17 cellular contexts compared by ENCODE assay signal in the genomic region with DNA sequence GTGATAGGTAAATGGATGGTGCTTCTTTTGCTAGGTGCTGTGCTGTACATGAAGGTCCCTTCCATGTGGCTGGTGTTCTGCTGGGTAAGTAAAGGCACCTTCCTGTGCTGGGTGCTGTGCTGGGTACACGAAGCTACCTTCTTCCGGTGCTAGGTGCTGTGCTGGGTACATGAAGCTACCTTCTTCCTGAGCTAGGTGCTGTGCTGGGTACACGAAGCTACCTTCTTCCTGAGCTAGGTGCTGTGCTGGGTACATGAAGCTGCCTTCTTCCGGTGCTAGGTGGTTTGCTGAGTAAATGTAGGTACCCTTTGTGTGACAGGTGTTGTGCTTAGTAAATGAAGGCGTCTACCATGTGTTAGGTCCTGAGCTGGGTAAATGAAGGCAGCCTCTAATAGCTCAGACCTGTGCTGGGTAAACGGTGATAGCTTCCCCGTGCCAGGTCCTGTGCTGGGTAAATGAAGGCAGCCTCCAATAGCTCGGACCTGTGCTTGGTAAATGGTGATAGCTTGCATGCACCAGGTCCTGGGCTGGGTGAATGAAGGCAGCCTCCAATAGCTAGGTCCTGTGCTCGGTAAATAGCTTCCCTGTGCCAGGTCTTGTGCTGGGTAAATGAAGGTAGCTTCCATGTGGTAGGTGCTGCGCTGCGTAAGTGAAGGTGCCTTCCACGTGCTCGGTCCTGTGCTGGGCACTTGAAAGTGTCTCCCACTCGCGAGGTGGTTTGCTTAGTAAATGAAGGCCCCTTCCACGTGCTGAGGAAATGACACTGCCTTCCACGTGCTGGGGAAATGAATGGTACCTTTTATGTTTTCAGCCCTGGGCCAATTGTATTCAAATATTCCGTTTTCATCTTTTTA.
DNase-seq lines count a peak whose midpoint lies in the region; ATAC-seq and TF ChIP-seq lines count a peak whose summit lies in the region.
"Had no signal": no experiment of that assay in that cellular context is flagged by ENCODE, and none has a peak within 500 bp of the region (broad histone marks: within the 10 kb centered on the region; RNA-seq: fewer than 3 reads in every experiment).

No MANE protein-coding gene starts in this region.

- intact Hi-C loops in Caco-2 (cut with micrococcal nuclease; ENCODE audit: unreplicated experiment): no loop called here

- peak overlapping the region in 8 of 11 experiments; percentile 77 to 91 (median 88); a peak in 17 of 22 replicates for H3K4me2 ChIP-seq in BLaER1 treated with 17β-estradiol and CSF1 and Interleukin-3, amounts not matched to agents 10 nM and 100 nM
- H3K4me2 ChIP-seq: GM23338 had no signal

- H3K4me1 ChIP-seq in BLaER1 treated with 17β-estradiol and CSF1 and Interleukin-3, amounts not matched to agents 10 nM and 100 nM: peaks cover 33 to 76% (median 72%) of the 10 kb centered on the region in 10 experiments
- H3K4me1 ChIP-seq in Caco-2: no peaks in the 10 kb centered on the region

- H3K27me3 ChIP-seq in BLaER1 treated with 17β-estradiol and CSF1 and Interleukin-3, amounts not matched to agents 10 nM and 100 nM: no peaks in the 10 kb centered on the region
- no peaks in the 10 kb centered on the region for H3K27me3 ChIP-seq in H7 (ENCODE audit: control insufficient read depth, insufficient read depth, low read length)
- H3K27me3 ChIP-seq in Caco-2 (replicated peaks; ENCODE audit: control insufficient read depth, insufficient read depth, low read length): no peaks in the 10 kb centered on the region

- H3K27ac ChIP-seq in BLaER1 treated with 17β-estradiol and CSF1 and Interleukin-3, amounts not matched to agents 10 nM and 100 nM: peak overlapping the region in 4 of 11 experiments; percentile 80 to 86 (median 84); a peak in 4 of 22 replicates
- H3K27ac ChIP-seq: SK-N-MC had no signal

- no peaks in the 10 kb centered on the region for H3K4me1 Mint-ChIP-seq in Caco-2 (ENCODE audit: low read depth, unreplicated experiment)
- H3K4me1 Mint-ChIP-seq: GM23338 had no signal

- no peaks in the 10 kb centered on the region; a peak in 1 of 22 replicates for H3K36me3 ChIP-seq in BLaER1 treated with 17β-estradiol and CSF1 and Interleukin-3, amounts not matched to agents 10 nM and 100 nM
- H3K36me3 ChIP-seq in H7 (replicated peaks; ENCODE audit: control insufficient read depth, insufficient read depth, low read length): no peaks in the 10 kb centered on the region
- H3K36me3 ChIP-seq in Caco-2 (ENCODE audit: control insufficient read depth, insufficient read depth, low read length): no peaks in the 10 kb centered on the region

- no peaks in the 10 kb centered on the region for H4K20me1 ChIP-seq in BLaER1 treated with 17β-estradiol and CSF1 and Interleukin-3, amounts not matched to agents 10 nM and 100 nM

- TF ChIP-seq CTCF in Caco-2 (IDR thresholded peaks at IDR 0.05; ENCODE audit: insufficient read depth in 1 of 2, low read depth in 1 of 2, low read length in 1 of 2, severe bottlenecking in 1 of 2, unreplicated experiment in 1 of 2): no peak

- peaks cover 7 to 37% (median 20%) of the 10 kb centered on the region in 11 experiments; a peak in 19 of 22 replicates for H3K9me3 ChIP-seq in BLaER1 treated with 17β-estradiol and CSF1 and Interleukin-3, amounts not matched to agents 10 nM and 100 nM (replicated peaks in 1 of 11)
- no peaks in the 10 kb centered on the region; the same call in 1 of the 2 replicates for H3K9me3 ChIP-seq in Caco-2

- H3K9ac ChIP-seq in BLaER1 treated with 17β-estradiol and CSF1 and Interleukin-3, amounts not matched to agents 10 nM and 100 nM: 0 out of 22 replicates have a peak overlapping the region, but pooled peaks of 1 of the 11 experiments have one; percentile 9

- CTCF ChIA-PET in Caco-2 (lab: Charles Lee): no interaction called here

- no TSS peak for BruUV-seq in Caco-2 (replicated peaks; lab: Mats Ljungman, UMichigan)

- no peaks in the 10 kb centered on the region for H3K36me3 Mint-ChIP-seq in Caco-2 (ENCODE audit: insufficient read depth, unreplicated experiment)

- H3K27ac Mint-ChIP-seq in Caco-2 (ENCODE audit: unreplicated experiment): no peak overlapping the region
- H3K27ac Mint-ChIP-seq: GM23338 had no signal

- no peak overlapping the region for H3K4me3 Mint-ChIP-seq in Caco-2 (ENCODE audit: unreplicated experiment)
- H3K4me3 Mint-ChIP-seq: GM23338 had no signal

- ATAC-seq in HG03521 (IDR thresholded peaks at IDR 0.05; ENCODE audit: unreplicated experiment): no peak
- ATAC-seq: GM12878, GM23338 had no signal

- POLR2A ChIA-PET in Caco-2 (lab: Charles Lee): no interaction called here

- H3K9me3 Mint-ChIP-seq in Caco-2 (ENCODE audit: unreplicated experiment): peaks cover 24% of the 10 kb centered on the region
- H3K9me3 Mint-ChIP-seq: GM23338 had no signal

- no peaks in the 10 kb centered on the region for H3K27me3 Mint-ChIP-seq in Caco-2 (ENCODE audit: insufficient read depth, unreplicated experiment)

- H3K4me3 ChIP-seq in BLaER1 treated with 17β-estradiol and CSF1 and Interleukin-3, amounts not matched to agents 10 nM and 100 nM: no peak overlapping the region
- H3K4me3 ChIP-seq in H7 (ENCODE audit: insufficient read depth, low read depth, low read length) (no peak overlapping the region), Caco-2 (ENCODE audit: low read depth, low read length) (no peak overlapping the region)
- H3K4me3 ChIP-seq: GM12878, GM23338, SK-N-MC had no signal

- DNase-seq in H7: peak; percentile 28
- peak; percentile 4 for DNase-seq in iPS-NIHi7 (ENCODE audit: extremely low spot score)
- peak; percentile 12 for DNase-seq in stimulated activated CD8-positive, alpha-beta memory T cell treated with anti-CD3 and anti-CD28 coated beads, Interleukin-4, amount 100 ng/mL, for 48 hours
- DNase-seq in NOMO-1 (lab: John Stamatoyannopoulos, UW; ENCODE audit: unreplicated experiment in 2 of 2): no peak
- DNase-seq in Caco-2: no peak
- DNase-seq: COR-L47; GF-D8; NCI-H1105; NCI-H1694 treated with DMSO at 0.1 percent for 48 hours; NK-92 treated with Interleukin-12 subunit alpha and Interleukin-12 subunit beta, amount 100 ng/mL, for 24 hours; OCI-M1; SHP77 had no signal

Comparison
In these comparisons a context has a peak if more than half of its experiments do, and no peak if none do; other contexts are left out.
1. DNase-seq: peak in H7 (single experiment), iPS-NIHi7 (single experiment) and stimulated activated CD8-positive, alpha-beta memory T cell treated with anti-CD3 and anti-CD28 coated beads, Interleukin-4, amount 100 ng/mL, for 48 hours (single experiment); none in NOMO-1 (0 of 2) and Caco-2 (0 of 2).